In the genomic region with DNA sequence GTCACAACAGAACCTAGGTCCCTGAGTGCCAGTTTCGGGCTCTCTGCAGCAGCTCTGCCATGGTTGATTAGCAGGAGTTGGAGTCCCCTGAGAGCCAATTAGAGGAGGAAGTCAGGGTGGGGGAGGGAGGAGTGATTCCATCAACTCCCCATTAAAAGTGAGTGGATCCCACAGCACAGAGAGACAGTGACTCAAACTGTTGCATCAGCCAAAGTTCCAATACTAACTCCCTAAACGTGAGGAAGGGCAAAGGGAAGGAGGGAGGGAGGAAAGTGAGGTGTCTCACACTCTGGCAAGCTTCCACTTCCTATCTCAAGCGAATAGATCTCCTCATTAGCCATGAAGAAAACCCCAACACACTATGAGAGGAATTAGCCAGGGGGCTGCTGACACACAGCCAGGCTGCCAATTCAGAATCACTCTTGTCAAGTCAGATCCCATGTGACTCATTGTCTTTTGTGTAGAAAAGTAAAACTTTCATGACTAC, we compare ENCODE assay signal across 13 cellular contexts. TPM values are rescaled to one million over a fixed set of nuclear protein-coding genes. Genes with fewer than 3 reads are reported as not detected.
DNase-seq lines count a peak whose midpoint lies in the region; ATAC-seq and TF ChIP-seq lines count a peak whose summit lies in the region.
"Had no signal": no experiment of that assay in that cellular context is flagged by ENCODE, and none has a peak within 500 bp of the region (broad histone marks: within the 10 kb centered on the region; RNA-seq: fewer than 3 reads in every experiment).

No MANE protein-coding gene starts in this region.

- CTCF ChIA-PET in HEK293T (lab: Yijun Ruan, JAX): no interaction called here

- DNase-seq in ELR (ENCODE audit: low read depth): peak; percentile 92
- DNase-seq in NCI-H226: peak; percentile 83
- peak; percentile 56 for DNase-seq in endodermal cell
- DNase-seq in neural crest cell (ENCODE audit: low read depth, low spot score): no peak
- DNase-seq in HEK293T (ENCODE audit: extremely low spot score): no peak
- DNase-seq in NCI-H524 treated with DMSO at 0.1 percent for 48 hours (lab: John Stamatoyannopoulos, UW): no peak
- DNase-seq in stimulated activated naive CD8-positive, alpha-beta T cell treated with anti-CD3 and anti-CD28 coated beads, Interleukin-15, amount 100 ng/mL, for 72 hours: no peak
- DNase-seq in activated CD8-positive, alpha-beta memory T cell treated with anti-CD3 and anti-CD28 coated beads, Interleukin-2, amount 50 U/mL, for 48 hours: no peak
- DNase-seq: activated CD8-positive, alpha-beta T cell treated with anti-CD3 and anti-CD28 coated beads, Interleukin-2, amount 10 ng/mL, durations not matched to agents 7 days and 5 days; anterior cingulate cortex; DMS79 treated with DMSO at 0.1 percent for 48 hours; SIG-M5 had no signal

- no peak overlapping the region for H3K27ac ChIP-seq in endodermal cell (ENCODE audit: low read depth, low read length)

- no peaks in the 10 kb centered on the region for H3K36me3 ChIP-seq in endodermal cell (ENCODE audit: control insufficient read depth, insufficient read depth, low read length)

- no peaks in the 10 kb centered on the region for H3K27me3 ChIP-seq in endodermal cell (ENCODE audit: control insufficient read depth, insufficient read depth, low read length, poor library complexity, severe bottlenecking)

- H3K9ac ChIP-seq in endodermal cell (ENCODE audit: extremely low read depth, low read length, poor library complexity, severe bottlenecking): no peak overlapping the region

- H3K4me3 ChIP-seq in endodermal cell (ENCODE audit: low read length): no peak overlapping the region

- TF ChIP-seq CTCF in endodermal cell (conservative IDR thresholded peaks at IDR 0.05) (no peak), neural crest cell (conservative IDR thresholded peaks at IDR 0.05) (no peak)

- no peaks in the 10 kb centered on the region for H3K36me3 Mint-ChIP-seq in endodermal cell (ENCODE audit: low read depth)
- peaks cover 2% of the 10 kb centered on the region for H3K36me3 Mint-ChIP-seq in neural crest cell (ENCODE audit: low read depth)

- H3K9me3 Mint-ChIP-seq in endodermal cell (peaks cover 30% of the 10 kb centered on the region), neural crest cell (peaks cover 5% of the 10 kb centered on the region)
- no peaks in the 10 kb centered on the region for H3K9me3 Mint-ChIP-seq in stimulated activated naive CD8-positive, alpha-beta T cell treated with anti-CD3 and anti-CD28 coated beads, Interleukin-15, amount 100 ng/mL, for 72 hours

- H3K27me3 Mint-ChIP-seq in endodermal cell (ENCODE audit: insufficient read depth): no peaks in the 10 kb centered on the region
- H3K27me3 Mint-ChIP-seq in neural crest cell (ENCODE audit: low read depth): no peaks in the 10 kb centered on the region
- H3K27me3 Mint-ChIP-seq in stimulated activated naive CD8-positive, alpha-beta T cell treated with anti-CD3 and anti-CD28 coated beads, Interleukin-15, amount 100 ng/mL, for 72 hours: no peaks in the 10 kb centered on the region

- peaks cover 8% of the 10 kb centered on the region for H3K9me3 ChIP-seq in endodermal cell (ENCODE audit: control insufficient read depth, low read length)

- H3K4me1 Mint-ChIP-seq in endodermal cell (no peaks in the 10 kb centered on the region), neural crest cell (no peaks in the 10 kb centered on the region)
- H3K4me1 Mint-ChIP-seq in stimulated activated naive CD8-positive, alpha-beta T cell treated with anti-CD3 and anti-CD28 coated beads, Interleukin-15, amount 100 ng/mL, for 72 hours: no peaks in the 10 kb centered on the region

- H3K4me3 Mint-ChIP-seq in endodermal cell (no peak overlapping the region), neural crest cell (no peak overlapping the region)
- H3K4me3 Mint-ChIP-seq in stimulated activated naive CD8-positive, alpha-beta T cell treated with anti-CD3 and anti-CD28 coated beads, Interleukin-15, amount 100 ng/mL, for 72 hours: no peak overlapping the region
- H3K4me3 Mint-ChIP-seq: activated CD8-positive, alpha-beta T cell treated with anti-CD3 and anti-CD28 coated beads, Interleukin-2, amount 10 ng/mL, durations not matched to agents 7 days and 5 days had no signal

- H3K4me1 ChIP-seq in endodermal cell (ENCODE audit: control insufficient read depth, insufficient read depth, low read length): no peaks in the 10 kb centered on the region

- ATAC-seq in stimulated activated naive CD8-positive, alpha-beta T cell treated with anti-CD3 and anti-CD28 coated beads, Interleukin-15, amount 100 ng/mL, for 72 hours: no peak
- ATAC-seq: activated CD8-positive, alpha-beta T cell treated with anti-CD3 and anti-CD28 coated beads, Interleukin-2, amount 10 ng/mL, durations not matched to agents 7 days and 5 days had no signal

- POLR2A ChIA-PET in HEK293T (lab: Yijun Ruan, JAX): no interaction called here

- WGBS in endodermal cell (ENCODE audit: insufficient coverage in 1 of 2, insufficient read length in 1 of 2), 2 experiments: 34% methylated on average over 2 of the region's 3 CpGs; no CpG with 5 or more reads in 1 of the 2 experiments

- no peak overlapping the region for H3K27ac Mint-ChIP-seq in endodermal cell
- peak overlapping the region; percentile 50 for H3K27ac Mint-ChIP-seq in neural crest cell (ENCODE audit: unreplicated experiment)
- no peak overlapping the region for H3K27ac Mint-ChIP-seq in stimulated activated naive CD8-positive, alpha-beta T cell treated with anti-CD3 and anti-CD28 coated beads, Interleukin-15, amount 100 ng/mL, for 72 hours
- H3K27ac Mint-ChIP-seq: activated CD8-positive, alpha-beta T cell treated with anti-CD3 and anti-CD28 coated beads, Interleukin-2, amount 10 ng/mL, durations not matched to agents 7 days and 5 days had no signal

TF ChIP-seq in HEK293T, 16 proteins besides CTCF, POLR2A, EP300 and RAD21:
- TF ChIP-seq BHLHE40 (IDR thresholded peaks at IDR 0.05; ENCODE audit: borderline replicate concordance) (no peak), FOXA1 (IDR thresholded peaks at IDR 0.05) (no peak), SP1 (IDR thresholded peaks at IDR 0.05) (no peak), NFRKB (IDR thresholded peaks at IDR 0.05) (no peak), ELF4 (IDR thresholded peaks at IDR 0.05) (no peak)

RNA-seq across cellular contexts. Expression of a gene that starts 23.6 kb away (rescaled TPM):
- total RNA-seq in endodermal cell: not detected
- polyA plus RNA-seq in endodermal cell (2013, experiment 1 of 2): not detected
- not detected for polyA plus RNA-seq in endodermal cell (2013, experiment 2 of 2)
- total RNA-seq in neural crest cell: not detected in 2 replicates
- total RNA-seq: activated CD8-positive, alpha-beta T cell treated with anti-CD3 and anti-CD28 coated beads, Interleukin-2, amount 10 ng/mL, durations not matched to agents 7 days and 5 days; glomerular endothelial cell had no signal

RNA-seq across cellular contexts. Expression of a gene that starts 33.9 kb away (rescaled TPM):
- total RNA-seq in endodermal cell (not detected), neural crest cell (not detected in 2 replicates)
- polyA plus RNA-seq in endodermal cell (2013, experiment 1 of 2): not detected
- not detected for polyA plus RNA-seq in endodermal cell (2013, experiment 2 of 2)
- total RNA-seq: activated CD8-positive, alpha-beta T cell treated with anti-CD3 and anti-CD28 coated beads, Interleukin-2, amount 10 ng/mL, durations not matched to agents 7 days and 5 days; glomerular endothelial cell had no signal

RNA-seq across cellular contexts. Expression of a gene that starts 39.2 kb away (rescaled TPM):
- total RNA-seq in endodermal cell: not detected
- not detected for polyA plus RNA-seq in endodermal cell (2013, experiment 1 of 2)
- not detected for polyA plus RNA-seq in endodermal cell (2013, experiment 2 of 2)
- not detected in 2 replicates for total RNA-seq in neural crest cell
- total RNA-seq: activated CD8-positive, alpha-beta T cell treated with anti-CD3 and anti-CD28 coated beads, Interleukin-2, amount 10 ng/mL, durations not matched to agents 7 days and 5 days; glomerular endothelial cell had no signal

RNA-seq across cellular contexts. Expression of a gene that starts 43.1 kb away (rescaled TPM):
- total RNA-seq in endodermal cell: 10 to 100 TPM; 20.1 to 20.5 TPM
- 16.2 TPM for polyA plus RNA-seq in endodermal cell (2013, experiment 1 of 2)
- polyA plus RNA-seq in endodermal cell (2013, experiment 2 of 2): 14.2 TPM
- total RNA-seq in neural crest cell: 25.6 and 25.8 TPM in 2 replicates

Comparison
In these comparisons a context has a peak if more than half of its experiments do, and no peak if none do; other contexts are left out.
1. DNase-seq: peak in ELR (single experiment), NCI-H226 (single experiment) and endodermal cell (single experiment); none in neural crest cell (single experiment), HEK293T (single experiment), NCI-H524 treated with DMSO at 0.1 percent for 48 hours (single experiment), stimulated activated naive CD8-positive, alpha-beta T cell treated with anti-CD3 and anti-CD28 coated beads, Interleukin-15, amount 100 ng/mL, for 72 hours (0 of 2) and activated CD8-positive, alpha-beta memory T cell treated with anti-CD3 and anti-CD28 coated beads, Interleukin-2, amount 50 U/mL, for 48 hours (single experiment).